ENCODE assay signal across 8 cellular contexts in the genomic region with DNA sequence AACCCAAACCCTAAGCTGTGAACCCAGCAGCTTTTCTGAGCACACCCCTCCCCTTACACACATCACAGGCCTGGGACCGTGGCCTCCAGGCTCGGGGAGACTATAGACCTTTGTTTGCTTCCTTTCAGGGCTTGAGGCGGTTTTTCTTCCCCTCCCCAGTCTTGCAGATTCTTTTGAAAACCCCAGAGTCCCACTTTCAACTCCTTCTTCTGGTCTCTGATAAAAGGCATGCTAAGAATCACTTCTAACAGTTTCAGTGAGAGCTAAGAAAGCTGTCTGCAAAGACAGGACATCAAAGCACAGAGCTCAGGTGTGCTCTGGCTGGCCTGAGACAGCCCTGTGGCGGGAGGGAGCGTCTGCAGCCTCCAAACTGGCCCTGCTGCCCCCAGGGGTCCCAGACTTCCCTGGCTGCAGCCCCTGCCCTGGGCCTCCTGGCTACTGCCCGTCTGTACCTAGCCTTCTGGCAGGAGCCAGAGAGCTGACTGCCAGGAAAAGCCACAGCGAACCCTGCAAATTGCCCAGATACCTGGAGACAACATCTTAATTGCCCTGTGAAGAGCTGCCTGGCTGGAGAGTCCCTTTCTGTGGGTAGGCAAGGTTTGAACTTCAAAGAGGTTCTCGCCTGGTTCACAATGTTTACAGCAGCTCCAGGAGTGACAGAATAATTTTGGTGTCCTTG.
A peak's percentile ranks its signal among the peaks of the same experiment; 100 is the strongest.
DNase-seq lines count a peak whose midpoint lies in the region; ATAC-seq lines count a peak whose summit lies in the region.

No MANE protein-coding gene starts in this region.

- H3K9me3 ChIP-seq in BLaER1 treated with 17β-estradiol and CSF1 and Interleukin-3, amounts not matched to agents 10 nM and 100 nM (replicated peaks in 1 of 11) = peaks cover 0 to 15% (median 6%) of the 10 kb centered on the region in 11 experiments; a peak in 14 of 22 replicates
- H3K9me3 ChIP-seq in aorta (ENCODE audit: control insufficient read depth, low read length) = peaks cover 5% of the 10 kb centered on the region
- no peaks in the 10 kb centered on the region for H3K9me3 ChIP-seq in Karpas-422 (ENCODE audit: low read length)

- H3K36me3 ChIP-seq in BLaER1 treated with 17β-estradiol and CSF1 and Interleukin-3, amounts not matched to agents 10 nM and 100 nM = no peaks in the 10 kb centered on the region
- no peaks in the 10 kb centered on the region for H3K36me3 ChIP-seq in aorta (ENCODE audit: control insufficient read depth in 1 of 2, insufficient read depth in 2 of 2, low read length in 1 of 2)
- no peaks in the 10 kb centered on the region for H3K36me3 ChIP-seq in Karpas-422 (ENCODE audit: insufficient read depth, low read length)

- H4K20me1 ChIP-seq in BLaER1 treated with 17β-estradiol and CSF1 and Interleukin-3, amounts not matched to agents 10 nM and 100 nM = no peaks in the 10 kb centered on the region
- H4K20me1 ChIP-seq in Karpas-422 (ENCODE audit: insufficient read depth, low read depth, low read length) = no peaks in the 10 kb centered on the region

- H3K9me2 ChIP-seq in Karpas-422 (replicated peaks; ENCODE audit: insufficient read depth, low read length) = no peaks in the 10 kb centered on the region

- DNase-seq in Jurkat, Clone E6-1 (ENCODE audit: low read depth, low spot score) = peak; percentile 98
- peak; percentile 73 for DNase-seq in activated effector memory CD4-positive, alpha-beta T cell treated with anti-CD3 and anti-CD28 coated beads, Interleukin-2, amount 50 U/mL, for 16 hours
- peak; percentile 25 for DNase-seq in stimulated activated CD4-positive, alpha-beta T cell treated with anti-CD3 and anti-CD28 coated beads, Interleukin-4, amount 100 ng/mL, for 24 hours
- no peak for DNase-seq in aorta
- no peak for DNase-seq in Karpas-422
- no peak for DNase-seq in NCI-H1694 (lab: John Stamatoyannopoulos, UW)

- H3K9ac ChIP-seq in BLaER1 treated with 17β-estradiol and CSF1 and Interleukin-3, amounts not matched to agents 10 nM and 100 nM = peak overlapping the region in 8 of 11 experiments; percentile 45 to 85 (median 70); a peak in 17 of 22 replicates
- no peak overlapping the region for H3K9ac ChIP-seq in Karpas-422 (ENCODE audit: low read length)

- intact Hi-C loops in aorta (cut with DNase I) = no loop called here

- H3K27ac ChIP-seq in BLaER1 treated with 17β-estradiol and CSF1 and Interleukin-3, amounts not matched to agents 10 nM and 100 nM = peak overlapping the region in 9 of 11 experiments; percentile 3 to 94 (median 82); a peak in 16 of 22 replicates
- H3K27ac ChIP-seq in aorta (ENCODE audit: low read depth in 1 of 2, low read length in 2 of 2) = no peak overlapping the region
- no peak overlapping the region for H3K27ac ChIP-seq in Karpas-422 (ENCODE audit: low read length)

- 91 to 94% methylated on average over 8 of the region's 8 CpGs for WGBS in aorta, 2 donors

- H3K4me3 ChIP-seq in BLaER1 treated with 17β-estradiol and CSF1 and Interleukin-3, amounts not matched to agents 10 nM and 100 nM = peak overlapping the region in 4 of 10 experiments; percentile 4 to 37 (median 17); a peak in 5 of 20 replicates
- H3K4me3 ChIP-seq in Jurkat, Clone E6-1 (ENCODE audit: low read length) = peak overlapping the region; percentile 7; the same call in 1 of the 2 replicates
- no peak overlapping the region for H3K4me3 ChIP-seq in aorta (ENCODE audit: low read length in 2 of 2)
- H3K4me3 ChIP-seq in Karpas-422 (ENCODE audit: low read length) = no peak overlapping the region

- no peaks in the 10 kb centered on the region for H3K79me2 ChIP-seq in Karpas-422 (ENCODE audit: low read length)

- ATAC-seq in GM19463 (IDR thresholded peaks at IDR 0.05; ENCODE audit: unreplicated experiment) (peak; percentile 42), aorta (ENCODE audit: low FRiP score) (no peak)

- no peak overlapping the region for H2AFZ ChIP-seq in Karpas-422 (ENCODE audit: low read length)

- peaks cover 54 to 100% (median 99%) of the 10 kb centered on the region in 10 experiments for H3K4me1 ChIP-seq in BLaER1 treated with 17β-estradiol and CSF1 and Interleukin-3, amounts not matched to agents 10 nM and 100 nM
- H3K4me1 ChIP-seq in aorta (ENCODE audit: control insufficient read depth in 1 of 2, insufficient read depth in 2 of 2, low read length in 2 of 2) (no peaks in the 10 kb centered on the region), Karpas-422 (ENCODE audit: low read length) (no peaks in the 10 kb centered on the region)

- no peaks in the 10 kb centered on the region for H3K27me3 ChIP-seq in BLaER1 treated with 17β-estradiol and CSF1 and Interleukin-3, amounts not matched to agents 10 nM and 100 nM
- H3K27me3 ChIP-seq in aorta (ENCODE audit: control insufficient read depth in 1 of 2, insufficient read depth in 2 of 2, low read length in 1 of 2) (no peaks in the 10 kb centered on the region), Karpas-422 (ENCODE audit: low read length) (no peaks in the 10 kb centered on the region)

- peak overlapping the region; percentile 56 to 98 (median 81) for H3K4me2 ChIP-seq in BLaER1 treated with 17β-estradiol and CSF1 and Interleukin-3, amounts not matched to agents 10 nM and 100 nM
- no peak overlapping the region for H3K4me2 ChIP-seq in Karpas-422 (ENCODE audit: low read depth, low read length, poor library complexity, severe bottlenecking)

Comparison
In these comparisons a context has a peak if more than half of its experiments do, and no peak if none do; other contexts are left out.
1. H3K27ac ChIP-seq: peak in BLaER1 treated with 17β-estradiol and CSF1 and Interleukin-3, amounts not matched to agents 10 nM and 100 nM (9 of 11); none in aorta (0 of 2) and Karpas-422 (single experiment).
2. DNase-seq: peak in Jurkat, Clone E6-1 (single experiment), activated effector memory CD4-positive, alpha-beta T cell treated with anti-CD3 and anti-CD28 coated beads, Interleukin-2, amount 50 U/mL, for 16 hours (single experiment) and stimulated activated CD4-positive, alpha-beta T cell treated with anti-CD3 and anti-CD28 coated beads, Interleukin-4, amount 100 ng/mL, for 24 hours (single experiment); none in aorta (0 of 2), Karpas-422 (single experiment) and NCI-H1694 (single experiment).